In genomic region chr9:128456613-128457061, GRCh38 we compare ENCODE assay signal across 1 cellular context.
TF ChIP-seq lines count a peak whose summit lies in the region.

No MANE protein-coding gene starts in this region.

TF ChIP-seq in K562, 482 proteins besides CTCF, POLR2A, EP300 and RAD21 (continues in another document):
- TF ChIP-seq PRDM10 (IDR thresholded peaks at IDR 0.05; ENCODE audit: partially characterized antibody): no peak
- TF ChIP-seq MXI1 (IDR thresholded peaks at IDR 0.05; ENCODE audit: low read depth, low read length): no peak
- TF ChIP-seq KAT8 (IDR thresholded peaks at IDR 0.05; ENCODE audit: low read depth): no peak
- TF ChIP-seq ZNF444 (CRISPR knock-in tag; IDR thresholded peaks at IDR 0.05): no peak
- no peak for TF ChIP-seq CEBPZ (IDR thresholded peaks at IDR 0.05; ENCODE audit: borderline replicate concordance, low read depth, low read length)
- TF ChIP-seq E2F5 (CRISPR knock-in tag; IDR thresholded peaks at IDR 0.05): no peak
- TF ChIP-seq ARID2 (IDR thresholded peaks at IDR 0.05): no peak
- TF ChIP-seq SNAPC5 (CRISPR knock-in tag; IDR thresholded peaks at IDR 0.05): no peak
- no peak for TF ChIP-seq HSF4 (CRISPR knock-in tag; IDR thresholded peaks at IDR 0.05; ENCODE audit: borderline replicate concordance)
- TF ChIP-seq HLTF (IDR thresholded peaks at IDR 0.05): no peak
- TF ChIP-seq ADNP (tag; IDR thresholded peaks at IDR 0.05): no peak
- TF ChIP-seq ELF2 (CRISPR knock-in tag; IDR thresholded peaks at IDR 0.05): no peak
- no peak for TF ChIP-seq ATF6 (CRISPR knock-in tag; IDR thresholded peaks at IDR 0.05)
- peak; percentile 36 for TF ChIP-seq TBP (optimal IDR thresholded peaks at IDR 0.05; ENCODE audit: low read depth, low read length)
- no peak for TF ChIP-seq KDM4B (IDR thresholded peaks at IDR 0.05; ENCODE audit: borderline replicate concordance in 2 of 2, low read depth in 1 of 2)
- peak; percentile 38 for TF ChIP-seq FIP1L1 (IDR thresholded peaks at IDR 0.05; ENCODE audit: low read depth, low read length, poor library complexity, severe bottlenecking)
- no peak for TF ChIP-seq FOXP1 (CRISPR knock-in tag; IDR thresholded peaks at IDR 0.05)
- TF ChIP-seq CTBP1 (IDR thresholded peaks at IDR 0.05; ENCODE audit: borderline replicate concordance): no peak
- no peak for TF ChIP-seq SMARCA4 (IDR thresholded peaks at IDR 0.05)
- no peak for TF ChIP-seq THAP12 (CRISPR knock-in tag; IDR thresholded peaks at IDR 0.05)
- TF ChIP-seq PURB (CRISPR knock-in tag; IDR thresholded peaks at IDR 0.05; ENCODE audit: low read depth): no peak
- TF ChIP-seq ZNF311 (CRISPR knock-in tag; IDR thresholded peaks at IDR 0.05): no peak
- no peak for TF ChIP-seq ZC3H11A (IDR thresholded peaks at IDR 0.05; ENCODE audit: low read depth, low read length)
- no peak for TF ChIP-seq ETS2 (tag; IDR thresholded peaks at IDR 0.05; ENCODE audit: borderline replicate concordance, poor library complexity, severe bottlenecking)
- TF ChIP-seq CCNT2 (IDR thresholded peaks at IDR 0.05; ENCODE audit: borderline replicate concordance, extremely low read depth, insufficient read length, low read depth, low read length): no peak
- TF ChIP-seq HMGXB4 (CRISPR knock-in tag; IDR thresholded peaks at IDR 0.05): no peak
- peak; percentile 30 for TF ChIP-seq NFYB (IDR thresholded peaks at IDR 0.05; ENCODE audit: extremely low read depth, insufficient read length)
- TF ChIP-seq ZBTB9 (CRISPR knock-in tag; IDR thresholded peaks at IDR 0.05): no peak
- no peak for TF ChIP-seq XRCC3 (IDR thresholded peaks at IDR 0.05)
- no peak for TF ChIP-seq NR4A1 (CRISPR knock-in tag; IDR thresholded peaks at IDR 0.05)
- no peak for TF ChIP-seq NR4A1 (tag; IDR thresholded peaks at IDR 0.05)
- no peak for TF ChIP-seq SMAD4 (CRISPR knock-in tag; conservative IDR thresholded peaks at IDR 0.05)
- TF ChIP-seq FOXK1 (CRISPR knock-in tag; IDR thresholded peaks at IDR 0.05; ENCODE audit: borderline replicate concordance): no peak
- no peak for TF ChIP-seq ZNF561 (CRISPR knock-in tag; conservative IDR thresholded peaks at IDR 0.05)
- no peak for TF ChIP-seq ZBTB33 (CRISPR knock-in tag; IDR thresholded peaks at IDR 0.05)
- TF ChIP-seq ZBTB12 (CRISPR knock-in tag; IDR thresholded peaks at IDR 0.05): no peak
- TF ChIP-seq ZNF133 (CRISPR knock-in tag; IDR thresholded peaks at IDR 0.05): no peak
- TF ChIP-seq ATF4 (CRISPR knock-in tag; IDR thresholded peaks at IDR 0.05): no peak
- no peak for TF ChIP-seq ELK3 (CRISPR knock-in tag; IDR thresholded peaks at IDR 0.05)
- TF ChIP-seq ZNF668 (CRISPR knock-in tag; IDR thresholded peaks at IDR 0.05): no peak
- peak; percentile 52 for TF ChIP-seq PCBP1 (IDR thresholded peaks at IDR 0.05; ENCODE audit: low read depth, low read length, poor library complexity, severe bottlenecking)
